Comparison of ENCODE assay signal across 1 cellular context in genomic region chr4:15479089-15479912, GRCh38.
TF ChIP-seq lines count a peak whose summit lies in the region.

No MANE protein-coding gene starts in this region.

TF ChIP-seq in K562, 482 proteins besides CTCF, POLR2A, EP300 and RAD21 (continued from another document and continues in another):
- TF ChIP-seq XRCC5 (IDR thresholded peaks at IDR 0.05; ENCODE audit: low read depth, low read length) (no peak), MBD2 (IDR thresholded peaks at IDR 0.05; ENCODE audit: borderline replicate concordance, low read depth) (no peak), ZNF695 (CRISPR knock-in tag; IDR thresholded peaks at IDR 0.05) (no peak), RCOR1 (IDR thresholded peaks at IDR 0.05; ENCODE audit: borderline replicate concordance in 1 of 2, low read depth in 2 of 2, low read length in 2 of 2) (peak in 1 of 2 experiments; percentile 5; a peak in 1 of 4 replicates), ZNF395 (CRISPR knock-in tag; IDR thresholded peaks at IDR 0.05) (no peak), ZNF280A (IDR thresholded peaks at IDR 0.05; ENCODE audit: low read depth, partially characterized antibody) (no peak), CXXC5 (CRISPR knock-in tag; IDR thresholded peaks at IDR 0.05) (peak; percentile 36; the same call in 1 of the 2 replicates), RBM14 (IDR thresholded peaks at IDR 0.05; ENCODE audit: borderline replicate concordance, insufficient read depth, low read depth, low read length) (no peak), BRD9 (IDR thresholded peaks at IDR 0.05; ENCODE audit: low read depth, partially characterized antibody) (peak; percentile 43), PURB (CRISPR knock-in tag; IDR thresholded peaks at IDR 0.05; ENCODE audit: low read depth) (no peak), RAD51 (IDR thresholded peaks at IDR 0.05; ENCODE audit: borderline replicate concordance, low read depth) (peak; percentile 91), CHD2 (IDR thresholded peaks at IDR 0.05; ENCODE audit: low read depth, low read length) (no peak), ZNF431 (CRISPR knock-in tag; IDR thresholded peaks at IDR 0.05) (no peak), ATF3 (IDR thresholded peaks at IDR 0.05) (no peak), ATF3 (CRISPR knock-in tag; conservative IDR thresholded peaks at IDR 0.05) (no peak), MTF1 (CRISPR knock-in tag; IDR thresholded peaks at IDR 0.05; ENCODE audit: borderline replicate concordance) (no peak), STAT5A (IDR thresholded peaks at IDR 0.05; ENCODE audit: borderline replicate concordance, low read length) (no peak), FOXA3 (CRISPR knock-in tag; conservative IDR thresholded peaks at IDR 0.05 in 1 of 2, IDR thresholded peaks at IDR 0.05 in 1 of 2) (no peak), STAT5B (CRISPR knock-in tag; IDR thresholded peaks at IDR 0.05) (no peak), HBP1 (CRISPR knock-in tag; IDR thresholded peaks at IDR 0.05) (0 out of 2 replicates have a peak, but pooled peaks have one; percentile 31), USF1 (CRISPR knock-in tag; IDR thresholded peaks at IDR 0.05) (peak; percentile 82), KDM1A (IDR thresholded peaks at IDR 0.05) (no peak), NBN (IDR thresholded peaks at IDR 0.05; ENCODE audit: low read depth) (no peak), BRF1 (IDR thresholded peaks at IDR 0.05; ENCODE audit: borderline replicate concordance, extremely low read depth, insufficient read length) (no peak), HNRNPLL (IDR thresholded peaks at IDR 0.05; ENCODE audit: low read depth, low read length, poor library complexity, severe bottlenecking) (no peak), CBX8 (IDR thresholded peaks at IDR 0.05; ENCODE audit: borderline replicate concordance, extremely low read depth, low read depth, low read length, poor library complexity, severe bottlenecking) (no peak), CEBPG (CRISPR knock-in tag; IDR thresholded peaks at IDR 0.05) (no peak), CEBPG (tag; conservative IDR thresholded peaks at IDR 0.05 in 1 of 2, IDR thresholded peaks at IDR 0.05 in 1 of 2) (no peak), DEAF1 (CRISPR knock-in tag; IDR thresholded peaks at IDR 0.05) (peak; percentile 83), COPS2 (conservative IDR thresholded peaks at IDR 0.05) (no peak), IRF2 (CRISPR knock-in tag; IDR thresholded peaks at IDR 0.05) (no peak), THAP7 (CRISPR knock-in tag; IDR thresholded peaks at IDR 0.05) (no peak), CREBBP (IDR thresholded peaks at IDR 0.05; ENCODE audit: low read depth, low read length) (no peak), MAFF (IDR thresholded peaks at IDR 0.05; ENCODE audit: low read length) (no peak), HDAC2 (IDR thresholded peaks at IDR 0.05) (no peak), THRA (IDR thresholded peaks at IDR 0.05) (no peak), CBX2 (IDR thresholded peaks at IDR 0.05; ENCODE audit: insufficient read depth, low read length, poor library complexity, severe bottlenecking) (no peak), CBFA2T3 (IDR thresholded peaks at IDR 0.05) (no peak), SOX6 (IDR thresholded peaks at IDR 0.05) (peak; percentile 23; the same call in 1 of the 2 replicates), FUS (optimal IDR thresholded peaks at IDR 0.05; ENCODE audit: low read depth, low read length) (no peak), MCM3 (IDR thresholded peaks at IDR 0.05) (no peak), YY1 (IDR thresholded peaks at IDR 0.05; ENCODE audit: borderline replicate concordance in 1 of 3, control insufficient read depth in 1 of 3, extremely low read depth in 1 of 3, insufficient read depth in 3 of 3, insufficient read length in 1 of 3, insufficient replicate concordance in 2 of 3, low read depth in 1 of 3, low read length in 2 of 3) (peak; percentile 17 to 87 (median 37)), CREM (IDR thresholded peaks at IDR 0.05; ENCODE audit: low read depth) (no peak), ZNF639 (CRISPR knock-in tag; conservative IDR thresholded peaks at IDR 0.05 in 1 of 2, IDR thresholded peaks at IDR 0.05 in 1 of 2) (no peak), ZFPM2 (CRISPR knock-in tag; IDR thresholded peaks at IDR 0.05) (no peak), RNF2 (IDR thresholded peaks at IDR 0.05) (no peak), CEBPB (tag; IDR thresholded peaks at IDR 0.05) (no peak), RNF219 (CRISPR knock-in tag; IDR thresholded peaks at IDR 0.05) (no peak), SREBF2 (CRISPR knock-in tag; IDR thresholded peaks at IDR 0.05) (no peak), SMARCB1 (IDR thresholded peaks at IDR 0.05; ENCODE audit: insufficient read length, low read depth) (no peak), MEF2D (tag; conservative IDR thresholded peaks at IDR 0.05; ENCODE audit: low read depth) (no peak), MYC (IDR thresholded peaks at IDR 0.05; ENCODE audit: low read depth, low read length) (peak; percentile 73), MYC (CRISPR knock-in tag; IDR thresholded peaks at IDR 0.05; ENCODE audit: borderline replicate concordance, low read depth) (no peak), ARHGAP35 (IDR thresholded peaks at IDR 0.05; ENCODE audit: partially characterized antibody) (no peak), ZNF175 (CRISPR knock-in tag; IDR thresholded peaks at IDR 0.05; ENCODE audit: low read depth) (0 out of 2 replicates have a peak, but pooled peaks have one; percentile 41), ZBTB43 (CRISPR knock-in tag; IDR thresholded peaks at IDR 0.05) (no peak), ELF1 (tag; IDR thresholded peaks at IDR 0.05) (no peak), KLF6 (CRISPR knock-in tag; IDR thresholded peaks at IDR 0.05; ENCODE audit: borderline replicate concordance) (no peak), MCM2 (IDR thresholded peaks at IDR 0.05; ENCODE audit: low read depth) (no peak)
